15 cellular contexts compared by ENCODE assay signal in the genomic region with DNA sequence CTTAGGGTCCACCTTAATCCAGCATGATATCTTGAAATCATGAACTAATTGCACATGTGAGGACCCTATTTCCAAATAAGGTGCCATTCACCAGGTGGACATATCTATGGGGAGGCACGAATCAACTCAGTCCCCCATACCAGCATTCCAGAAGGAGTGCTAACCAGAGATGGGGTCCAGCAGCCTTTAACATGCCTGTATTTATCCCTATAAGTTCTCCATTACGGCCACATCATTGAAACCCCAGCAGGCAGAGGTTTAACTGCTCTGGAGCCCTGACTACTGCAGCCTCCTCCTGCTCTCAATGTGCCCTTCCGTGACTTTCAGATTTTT. TPM values are rescaled to one million over a fixed set of nuclear protein-coding genes. Genes with fewer than 3 reads are reported as not detected.
DNase-seq lines count a peak whose midpoint lies in the region; ATAC-seq and TF ChIP-seq lines count a peak whose summit lies in the region.
"Had no signal": no experiment of that assay in that cellular context is flagged by ENCODE, and none has a peak within 500 bp of the region (broad histone marks: within the 10 kb centered on the region; RNA-seq: fewer than 3 reads in every experiment).

No MANE protein-coding gene starts in this region.

- POLR2A ChIA-PET in CD4-positive, alpha-beta T cell (lab: Charles Lee): no interaction called here
- POLR2A ChIA-PET in naive thymus-derived CD8-positive, alpha-beta T cell (lab: Charles Lee): no interaction called here

- no peak overlapping the region for H3K56ac ChIP-seq in H9 (ENCODE audit: insufficient read length, low read depth, low read length)

- H4K91ac ChIP-seq in H9 (ENCODE audit: insufficient read length, low read depth, low read length): no peak overlapping the region

- H3K27me3 Mint-ChIP-seq in CD4-positive, alpha-beta T cell: no peaks in the 10 kb centered on the region
- H3K27me3 Mint-ChIP-seq in H9 (ENCODE audit: low read depth): no peaks in the 10 kb centered on the region; the same call in none of the 2 replicates
- no peaks in the 10 kb centered on the region for H3K27me3 Mint-ChIP-seq in activated T-cell treated with anti-CD3 and anti-CD28 coated beads, Interleukin-2, amount 50 U/mL, for 24 hours
- H3K27me3 Mint-ChIP-seq in naive thymus-derived CD8-positive, alpha-beta T cell: no peaks in the 10 kb centered on the region

- CTCF ChIA-PET in CD4-positive, alpha-beta T cell (lab: Charles Lee): no interaction called here

- no peaks in the 10 kb centered on the region for H4K20me1 ChIP-seq in H9 (ENCODE audit: control insufficient read depth, insufficient read depth, insufficient read length)

- no peak overlapping the region for H3T11ph ChIP-seq in H9 (ENCODE audit: low read length)

- H3K9me3 ChIP-seq in CD4-positive, alpha-beta T cell (ENCODE audit: control insufficient read depth, low read length): no peaks in the 10 kb centered on the region
- H3K9me3 ChIP-seq in H9 (ENCODE audit: control insufficient read depth, low read depth, low read length): no peaks in the 10 kb centered on the region
- no peaks in the 10 kb centered on the region for H3K9me3 ChIP-seq in left ventricle myocardium inferior (replicated peaks)
- H3K9me3 ChIP-seq: lower lobe of right lung, SJSA1, thyroid gland had no signal

- peaks cover 12% of the 10 kb centered on the region for H3K4me1 Mint-ChIP-seq in CD4-positive, alpha-beta T cell (ENCODE audit: low read depth)
- 0 out of 4 replicates have a peak, but pooled peaks cover 0 to 2% of the 10 kb centered on the region in 2 experiments for H3K4me1 Mint-ChIP-seq in H9
- H3K4me1 Mint-ChIP-seq in activated T-cell treated with anti-CD3 and anti-CD28 coated beads, Interleukin-2, amount 50 U/mL, for 24 hours (ENCODE audit: low read depth): peaks cover 18% of the 10 kb centered on the region
- peaks cover 8 to 29% (median 21%) of the 10 kb centered on the region in 4 donors for H3K4me1 Mint-ChIP-seq in naive thymus-derived CD8-positive, alpha-beta T cell

- no peak overlapping the region for H2AK5ac ChIP-seq in H9 (ENCODE audit: insufficient read length, low read length)

- no peak overlapping the region for H2BK20ac ChIP-seq in H9 (ENCODE audit: low read depth, low read length, poor library complexity, severe bottlenecking)

- no peak overlapping the region for H3K27ac ChIP-seq in CD4-positive, alpha-beta T cell (ENCODE audit: low read depth, low read length)
- H3K27ac ChIP-seq in H9 (ENCODE audit: insufficient read length, low read depth, low read length) (no peak overlapping the region), left ventricle myocardium inferior (replicated peaks) (no peak overlapping the region)
- H3K27ac ChIP-seq: lower lobe of right lung, SJSA1, thyroid gland had no signal

- H2BK120ac ChIP-seq in H9 (ENCODE audit: low read depth, low read length, poor library complexity, severe bottlenecking): no peak overlapping the region

- no peak overlapping the region for H2BK12ac ChIP-seq in H9 (ENCODE audit: insufficient read length, low read depth, low read length)

- no peak overlapping the region for H3K23ac ChIP-seq in H9 (ENCODE audit: insufficient read length, low read depth, low read length)

- no peaks in the 10 kb centered on the region for H3K27me3 ChIP-seq in CD4-positive, alpha-beta T cell (ENCODE audit: control insufficient read depth, insufficient read depth, low read length)
- H3K27me3 ChIP-seq in H9 (ENCODE audit: insufficient read depth, low read length) (no peaks in the 10 kb centered on the region), left ventricle myocardium inferior (ENCODE audit: low read depth) (no peaks in the 10 kb centered on the region)
- H3K27me3 ChIP-seq: SJSA1, thyroid gland had no signal

- H2BK15ac ChIP-seq in H9 (ENCODE audit: low read depth, low read length): no peak overlapping the region

- H3K4me1 ChIP-seq in H9 (ENCODE audit: insufficient read depth, low read length) (no peaks in the 10 kb centered on the region), left ventricle myocardium inferior (peaks cover 22% of the 10 kb centered on the region)
- H3K4me1 ChIP-seq: SJSA1 had no signal

- no peak for TF ChIP-seq CTCF in CD4-positive, alpha-beta T cell (IDR thresholded peaks at IDR 0.05)
- TF ChIP-seq CTCF in H9 (conservative IDR thresholded peaks at IDR 0.05) (no peak), left ventricle myocardium inferior (IDR thresholded peaks at IDR 0.05; ENCODE audit: borderline replicate concordance) (no peak)

- H3K4me3 Mint-ChIP-seq in CD4-positive, alpha-beta T cell: peak overlapping the region; percentile 11
- no peak overlapping the region for H3K4me3 Mint-ChIP-seq in H9
- H3K4me3 Mint-ChIP-seq in activated T-cell treated with anti-CD3 and anti-CD28 coated beads, Interleukin-2, amount 50 U/mL, for 24 hours: no peak overlapping the region
- H3K4me3 Mint-ChIP-seq in naive thymus-derived CD8-positive, alpha-beta T cell: peak overlapping the region in 5 of 10 donors; percentile 16 to 67 (median 53)

- no peak overlapping the region for H3K4me3 ChIP-seq in left ventricle myocardium inferior
- H3K4me3 ChIP-seq: lower lobe of right lung, SJSA1, thyroid gland had no signal

- H3K4me2 ChIP-seq in H9 (ENCODE audit: insufficient read depth, insufficient read length, low read length): no peak overlapping the region

- H3K14ac ChIP-seq in H9 (ENCODE audit: insufficient read depth, low read length): no peak overlapping the region

- no peaks in the 10 kb centered on the region for H3K9me3 Mint-ChIP-seq in CD4-positive, alpha-beta T cell
- H3K9me3 Mint-ChIP-seq in H9: no peaks in the 10 kb centered on the region
- no peaks in the 10 kb centered on the region for H3K9me3 Mint-ChIP-seq in activated T-cell treated with anti-CD3 and anti-CD28 coated beads, Interleukin-2, amount 50 U/mL, for 24 hours
- no peaks in the 10 kb centered on the region for H3K9me3 Mint-ChIP-seq in naive thymus-derived CD8-positive, alpha-beta T cell

- no peak overlapping the region for H3K4ac ChIP-seq in H9 (ENCODE audit: low read depth, low read length)

- no peak overlapping the region for H3K9ac ChIP-seq in H9 (ENCODE audit: extremely low read depth, insufficient read length, low read length)

- peaks cover 5% of the 10 kb centered on the region; the same call in 1 of the 2 replicates for H3K79me2 ChIP-seq in H9 (ENCODE audit: insufficient read depth, low read length)

- DNase-seq in CD4-positive, alpha-beta T cell: peak in 1 of 10 experiments; percentile 2
- peak; percentile 12 for DNase-seq in H9
- DNase-seq in activated T-cell treated with anti-CD3 and anti-CD28 coated beads, Interleukin-2, amount 50 U/mL, for 24 hours: no peak
- no peak for DNase-seq in naive thymus-derived CD8-positive, alpha-beta T cell
- no peak for DNase-seq in activated naive CD4-positive, alpha-beta T cell treated with anti-CD3 and anti-CD28 coated beads, Interleukin-2, amount 50 U/mL, for 16 hours
- DNase-seq in occipital lobe (lab: John Stamatoyannopoulos, UW): no peak
- no peak for DNase-seq in left ventricle myocardium inferior
- DNase-seq: AML-193, lower lobe of right lung, NCI-H1105 treated with DMSO at 0.1 percent for 48 hours, NCI-H69, T-helper 9 cell, thyroid gland had no signal

- H2BK5ac ChIP-seq in H9 (ENCODE audit: insufficient read length, low read length): no peak overlapping the region

- no peak for ATAC-seq in CD4-positive, alpha-beta T cell (ENCODE audit: poor library complexity)
- ATAC-seq in naive thymus-derived CD8-positive, alpha-beta T cell: no peak
- no peak for ATAC-seq in GM19455 (IDR thresholded peaks at IDR 0.05; ENCODE audit: unreplicated experiment)
- ATAC-seq: lower lobe of right lung had no signal

- H3K27ac Mint-ChIP-seq in CD4-positive, alpha-beta T cell: peak overlapping the region; percentile 27
- no peak overlapping the region for H3K27ac Mint-ChIP-seq in H9
- H3K27ac Mint-ChIP-seq in activated T-cell treated with anti-CD3 and anti-CD28 coated beads, Interleukin-2, amount 50 U/mL, for 24 hours: peak overlapping the region; percentile 42
- peak overlapping the region in 8 of 10 donors; percentile 43 to 92 (median 78) for H3K27ac Mint-ChIP-seq in naive thymus-derived CD8-positive, alpha-beta T cell

- H3K23me2 ChIP-seq in H9 (ENCODE audit: insufficient read length, low read depth, low read length, poor library complexity, severe bottlenecking): no peaks in the 10 kb centered on the region

- H3K79me1 ChIP-seq in H9 (ENCODE audit: insufficient read depth, low read depth, low read length, poor library complexity, severe bottlenecking): peaks cover 4% of the 10 kb centered on the region

- H4K8ac ChIP-seq in H9 (replicated peaks; ENCODE audit: insufficient read length, low read depth, low read length): no peak overlapping the region

- H2AFZ ChIP-seq in H9 (ENCODE audit: low read length): no peak overlapping the region

- H3K18ac ChIP-seq in H9 (ENCODE audit: insufficient read length, low read depth, low read length): no peak overlapping the region

- intact Hi-C loops in CD4-positive, alpha-beta T cell (cut with DNase I, micrococcal nuclease): loop anchor here (2.0 kb wide), 3 partner anchors 25 to 1137 kb away; partner anchors contain the start of gene P2RY8 (in 2 of the 2)
- intact Hi-C loops in left ventricle myocardium inferior (cut with micrococcal nuclease): loop anchor here (5.0 kb wide), 1 partner anchor 121 kb away; no protein-coding TSS in a partner anchor

- peaks cover 8% of the 10 kb centered on the region for H3K36me3 Mint-ChIP-seq in CD4-positive, alpha-beta T cell (ENCODE audit: low read depth)
- H3K36me3 Mint-ChIP-seq in H9 (ENCODE audit: insufficient read depth in 1 of 3, low read depth in 3 of 3): no peaks in the 10 kb centered on the region
- H3K36me3 Mint-ChIP-seq in activated T-cell treated with anti-CD3 and anti-CD28 coated beads, Interleukin-2, amount 50 U/mL, for 24 hours (ENCODE audit: low read depth): peaks cover 2% of the 10 kb centered on the region
- H3K36me3 Mint-ChIP-seq in naive thymus-derived CD8-positive, alpha-beta T cell: no peaks in the 10 kb centered on the region

- H3K36me3 ChIP-seq in left ventricle myocardium inferior: no peaks in the 10 kb centered on the region
- H3K36me3 ChIP-seq: lower lobe of right lung, thyroid gland had no signal

- whole genome bisulfite sequencing in H9 (ENCODE audit: extremely low coverage, insufficient read length, low lambda C conversion rate): no CpG with 5 or more reads among the region's 3 CpGs

- H4K5ac ChIP-seq in H9 (ENCODE audit: insufficient read length, low read depth, low read length): no peak overlapping the region

RNA-seq across cellular contexts. Expression of gene ASMTL, which starts 3.2 kb away (rescaled TPM):
- total RNA-seq in CD4-positive, alpha-beta T cell: 10 to 100 TPM; 34.6 to 39.3 TPM
- total RNA-seq in H9 (2021): 59.8 and 64.2 TPM in 2 replicates
- 10 to 100 TPM; 24.9 to 27.2 TPM for total RNA-seq in naive thymus-derived CD8-positive, alpha-beta T cell
- 10 to 100 TPM; 37.8 to 43.6 (median 42.3) TPM for polyA plus RNA-seq in naive thymus-derived CD8-positive, alpha-beta T cell
- total RNA-seq in occipital lobe: 11.1 TPM
- 36.5 TPM for total RNA-seq in left ventricle myocardium inferior

Comparison
In these comparisons a context has a peak if more than half of its experiments do, and no peak if none do; other contexts are left out.
1. H3K27ac Mint-ChIP-seq: peak in CD4-positive, alpha-beta T cell (single experiment), activated T-cell treated with anti-CD3 and anti-CD28 coated beads, Interleukin-2, amount 50 U/mL, for 24 hours (single experiment) and naive thymus-derived CD8-positive, alpha-beta T cell (8 of 10); none in H9 (0 of 3).